In the genomic region with DNA sequence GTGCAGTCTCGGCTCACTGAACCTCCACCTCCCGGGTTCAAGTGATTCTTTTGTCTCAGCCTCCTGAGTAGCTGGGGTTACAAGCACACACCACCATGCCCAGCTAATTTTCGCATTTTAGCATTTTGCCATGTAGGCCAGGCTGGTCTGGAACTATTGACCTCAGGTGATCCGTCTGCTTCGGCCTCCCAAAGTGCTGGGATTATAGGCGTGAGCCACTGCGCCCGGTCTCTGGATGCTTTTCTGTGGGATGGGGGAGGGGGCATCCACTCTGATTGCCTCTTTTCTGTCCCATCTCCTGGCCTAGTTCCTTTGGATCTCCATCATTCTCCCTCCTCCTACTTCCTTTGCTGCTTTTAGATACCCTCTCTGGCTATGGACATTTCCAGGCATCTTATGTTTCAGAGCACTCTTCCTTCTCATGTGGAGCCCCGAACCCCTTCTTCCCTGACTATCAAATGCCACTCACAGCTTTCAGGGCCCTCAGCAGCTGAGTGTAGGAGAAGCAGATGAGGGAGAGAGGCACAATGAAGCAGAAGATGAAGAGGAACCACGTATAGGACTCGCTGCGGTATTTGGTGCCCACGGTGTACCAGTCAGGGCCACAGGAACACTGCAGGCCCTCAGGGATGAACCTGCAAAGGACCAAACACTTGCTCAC, we compare ENCODE assay signal across 1 cellular context.
TF ChIP-seq lines count a peak whose summit lies in the region.

No MANE protein-coding gene starts in this region.

TF ChIP-seq in HepG2, 621 proteins besides CTCF, POLR2A, EP300 and RAD21 (continued from another document):
- TF ChIP-seq, protein P1, sequence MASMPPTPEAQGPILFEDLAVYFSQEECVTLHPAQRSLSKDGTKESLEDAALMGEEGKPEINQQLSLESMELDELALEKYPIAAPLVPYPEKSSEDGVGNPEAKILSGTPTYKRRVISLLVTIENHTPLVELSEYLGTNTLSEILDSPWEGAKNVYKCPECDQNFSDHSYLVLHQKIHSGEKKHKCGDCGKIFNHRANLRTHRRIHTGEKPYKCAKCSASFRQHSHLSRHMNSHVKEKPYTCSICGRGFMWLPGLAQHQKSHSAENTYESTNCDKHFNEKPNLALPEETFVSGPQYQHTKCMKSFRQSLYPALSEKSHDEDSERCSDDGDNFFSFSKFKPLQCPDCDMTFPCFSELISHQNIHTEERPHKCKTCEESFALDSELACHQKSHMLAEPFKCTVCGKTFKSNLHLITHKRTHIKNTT (CRISPR knock-in tag; IDR thresholded peaks at IDR 0.05), result no peak
- TF ChIP-seq, protein P2, sequence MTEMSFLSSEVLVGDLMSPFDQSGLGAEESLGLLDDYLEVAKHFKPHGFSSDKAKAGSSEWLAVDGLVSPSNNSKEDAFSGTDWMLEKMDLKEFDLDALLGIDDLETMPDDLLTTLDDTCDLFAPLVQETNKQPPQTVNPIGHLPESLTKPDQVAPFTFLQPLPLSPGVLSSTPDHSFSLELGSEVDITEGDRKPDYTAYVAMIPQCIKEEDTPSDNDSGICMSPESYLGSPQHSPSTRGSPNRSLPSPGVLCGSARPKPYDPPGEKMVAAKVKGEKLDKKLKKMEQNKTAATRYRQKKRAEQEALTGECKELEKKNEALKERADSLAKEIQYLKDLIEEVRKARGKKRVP (CRISPR knock-in tag; IDR thresholded peaks at IDR 0.05), result no peak
- no peak for TF ChIP-seq ZNF746 (CRISPR knock-in tag; IDR thresholded peaks at IDR 0.05)
- no peak for TF ChIP-seq REXO4 (CRISPR knock-in tag; IDR thresholded peaks at IDR 0.05; ENCODE audit: borderline replicate concordance)
- TF ChIP-seq CENPT (CRISPR knock-in tag; IDR thresholded peaks at IDR 0.05; ENCODE audit: low read depth), result no peak
- TF ChIP-seq ZNF383 (CRISPR knock-in tag; IDR thresholded peaks at IDR 0.05; ENCODE audit: borderline replicate concordance), result no peak
- TF ChIP-seq RBM22 (optimal IDR thresholded peaks at IDR 0.05; ENCODE audit: low read length), result peak; percentile 14
- TF ChIP-seq ZNF878 (CRISPR knock-in tag; IDR thresholded peaks at IDR 0.05), result no peak
- TF ChIP-seq HMGA1 (CRISPR knock-in tag; conservative IDR thresholded peaks at IDR 0.05), result no peak
- TF ChIP-seq SOX6 (IDR thresholded peaks at IDR 0.05), result no peak
- no peak for TF ChIP-seq SOX6 (CRISPR knock-in tag; IDR thresholded peaks at IDR 0.05)
